In genomic region chr2:217523246-217523645, GRCh38 we compare ENCODE assay signal across 24 cellular contexts.
A peak's percentile ranks its signal among the peaks of the same experiment; 100 is the strongest.
DNase-seq lines count a peak whose midpoint lies in the region; ATAC-seq and TF ChIP-seq lines count a peak whose summit lies in the region.
"Had no signal": no experiment of that assay in that cellular context is flagged by ENCODE, and none has a peak within 500 bp of the region (broad histone marks: within the 10 kb centered on the region; RNA-seq: fewer than 3 reads in every experiment).

No MANE protein-coding gene starts in this region.

- no peaks in the 10 kb centered on the region for H3K27me3 ChIP-seq in right atrium auricular region
- H3K27me3 ChIP-seq in lower lobe of right lung (ENCODE audit: low read depth) = no peaks in the 10 kb centered on the region
- H3K27me3 ChIP-seq in smooth muscle cell (ENCODE audit: low read depth) = no peaks in the 10 kb centered on the region

- H3K9me3 Mint-ChIP-seq in activated T-helper 2 cell treated with anti-CD3 and anti-CD28 coated beads, Interferon-gamma antibody, Interleukin-2, Interleukin-4, amounts not matched to agents 10 μg/mL and 5 μg/mL and 100 μg/mL, durations not matched to agents 14 hours and 24 hours and 36 hours = no peaks in the 10 kb centered on the region
- H3K9me3 Mint-ChIP-seq: CD8-positive, alpha-beta memory T cell had no signal

- no peak overlapping the region for H3K4me3 ChIP-seq in right atrium auricular region
- H3K4me3 ChIP-seq in lower lobe of right lung = no peak overlapping the region
- H3K4me3 ChIP-seq in coronary artery = no peak overlapping the region
- H3K4me3 ChIP-seq in smooth muscle cell = no peak overlapping the region

- peaks cover 2% of the 10 kb centered on the region for H3K27me3 Mint-ChIP-seq in activated T-helper 2 cell treated with anti-CD3 and anti-CD28 coated beads, Interferon-gamma antibody, Interleukin-2, Interleukin-4, amounts not matched to agents 10 μg/mL and 5 μg/mL and 100 μg/mL, durations not matched to agents 14 hours and 24 hours and 36 hours (ENCODE audit: low read depth)
- H3K27me3 Mint-ChIP-seq: B cell; CD8-positive, alpha-beta memory T cell had no signal

- H3K9ac ChIP-seq in smooth muscle cell (ENCODE audit: low read depth) = no peak overlapping the region

- H3K27ac Mint-ChIP-seq in activated T-helper 2 cell treated with anti-CD3 and anti-CD28 coated beads, Interferon-gamma antibody, Interleukin-2, Interleukin-4, amounts not matched to agents 10 μg/mL and 5 μg/mL and 100 μg/mL, durations not matched to agents 14 hours and 24 hours and 36 hours = no peak overlapping the region
- H3K27ac Mint-ChIP-seq: B cell, CD14-positive monocyte had no signal

- H3K27ac ChIP-seq in right atrium auricular region = peak overlapping the region in 1 of 2 donors; percentile 2
- no peak overlapping the region for H3K27ac ChIP-seq in lower lobe of right lung
- H3K27ac ChIP-seq in coronary artery = no peak overlapping the region
- H3K27ac ChIP-seq in smooth muscle cell (ENCODE audit: low read depth) = no peak overlapping the region
- H3K27ac ChIP-seq: 22Rv1 had no signal

- intact Hi-C loops in Right ventricle myocardium inferior (cut with DNase I) (no loop called here), lower lobe of right lung (cut with DNase I) (no loop called here), sciatic nerve (cut with DNase I) (loop anchor here (10.0 kb wide), 1 partner anchor 192 kb away; no protein-coding TSS in a partner anchor)
- intact Hi-C loops in activated T-helper 2 cell treated with anti-CD3 and anti-CD28 coated beads, Interferon-gamma antibody, Interleukin-2, Interleukin-4, amounts not matched to agents 10 μg/mL and 5 μg/mL and 100 μg/mL, durations not matched to agents 14 hours and 24 hours and 36 hours (cut with micrococcal nuclease) = no loop called here

- H3K79me2 ChIP-seq in smooth muscle cell (ENCODE audit: low read depth) = no peaks in the 10 kb centered on the region

- no peak for TF ChIP-seq CTCF in right atrium auricular region (IDR thresholded peaks at IDR 0.05)
- no peak for TF ChIP-seq CTCF in lower lobe of right lung (IDR thresholded peaks at IDR 0.05)
- no peak for TF ChIP-seq CTCF in coronary artery (IDR thresholded peaks at IDR 0.05)
- TF ChIP-seq CTCF in smooth muscle cell (IDR thresholded peaks at IDR 0.05; ENCODE audit: borderline replicate concordance, insufficient read depth, poor library complexity, severe bottlenecking) = no peak

- H2AFZ ChIP-seq in smooth muscle cell (ENCODE audit: low read depth) = no peak overlapping the region

- no peak overlapping the region for H3K4me3 Mint-ChIP-seq in activated T-helper 2 cell treated with anti-CD3 and anti-CD28 coated beads, Interferon-gamma antibody, Interleukin-2, Interleukin-4, amounts not matched to agents 10 μg/mL and 5 μg/mL and 100 μg/mL, durations not matched to agents 14 hours and 24 hours and 36 hours (ENCODE audit: low read depth)
- H3K4me3 Mint-ChIP-seq: B cell; CD14-positive monocyte; CD8-positive, alpha-beta memory T cell had no signal

- H4K20me1 ChIP-seq in smooth muscle cell (ENCODE audit: low read depth) = no peaks in the 10 kb centered on the region

- H3F3A ChIP-seq in smooth muscle cell (ENCODE audit: low read depth) = no peaks in the 10 kb centered on the region

- DNase-seq in Right ventricle myocardium inferior (ENCODE audit: missing footprints) (peak; percentile 75), right atrium auricular region (ENCODE audit: low spot score) (no peak), lower lobe of right lung (peak; percentile 41), sciatic nerve (ENCODE audit: low spot score) (no peak), coronary artery (ENCODE audit: low spot score) (no peak), smooth muscle cell (lab: John Stamatoyannopoulos, UW; ENCODE audit: unreplicated experiment) (no peak), SW 1271 (lab: John Stamatoyannopoulos, UW) (no peak)
- DNase-seq in activated T-helper 2 cell treated with anti-CD3 and anti-CD28 coated beads, Interferon-gamma antibody, Interleukin-2, Interleukin-4, amounts not matched to agents 10 μg/mL and 5 μg/mL and 100 μg/mL, durations not matched to agents 14 hours and 24 hours and 36 hours (ENCODE audit: low spot score) = no peak
- DNase-seq: CD8-positive, alpha-beta memory T cell; DMS 273 treated with DMSO at 0.1 percent for 48 hours; DMS79; EL; GF-D8; H7; Karpas-422; NCI-H1092; NCI-H1436; NCI-H187 treated with DMSO at 0.1 percent for 48 hours; NCI-H524; NCI-H748 treated with DMSO at 0.1 percent for 48 hours had no signal

- ATAC-seq in Right ventricle myocardium inferior = peak; percentile 86
- ATAC-seq in lower lobe of right lung = no peak
- ATAC-seq in sciatic nerve = peak; percentile 32
- ATAC-seq: HepG2 had no signal

- H3K36me3 ChIP-seq in right atrium auricular region (no peaks in the 10 kb centered on the region), lower lobe of right lung (no peaks in the 10 kb centered on the region), smooth muscle cell (ENCODE audit: low read depth) (no peaks in the 10 kb centered on the region)

- H3K4me1 Mint-ChIP-seq in activated T-helper 2 cell treated with anti-CD3 and anti-CD28 coated beads, Interferon-gamma antibody, Interleukin-2, Interleukin-4, amounts not matched to agents 10 μg/mL and 5 μg/mL and 100 μg/mL, durations not matched to agents 14 hours and 24 hours and 36 hours (ENCODE audit: low read depth) = no peaks in the 10 kb centered on the region
- H3K4me1 Mint-ChIP-seq: B cell; CD8-positive, alpha-beta memory T cell had no signal

- H3K4me2 ChIP-seq in smooth muscle cell = no peak overlapping the region

- 90% methylated on average over 7 of the region's 7 CpGs for WGBS in smooth muscle cell (ENCODE audit: low lambda C conversion rate)

- H3K36me3 Mint-ChIP-seq in activated T-helper 2 cell treated with anti-CD3 and anti-CD28 coated beads, Interferon-gamma antibody, Interleukin-2, Interleukin-4, amounts not matched to agents 10 μg/mL and 5 μg/mL and 100 μg/mL, durations not matched to agents 14 hours and 24 hours and 36 hours (ENCODE audit: low read depth) = no peaks in the 10 kb centered on the region
- H3K36me3 Mint-ChIP-seq: CD14-positive monocyte had no signal

- H3K9me3 ChIP-seq in right atrium auricular region = no peaks in the 10 kb centered on the region
- no peaks in the 10 kb centered on the region for H3K9me3 ChIP-seq in lower lobe of right lung
- H3K9me3 ChIP-seq in smooth muscle cell (replicated peaks; ENCODE audit: low read depth) = no peaks in the 10 kb centered on the region

- H3K4me1 ChIP-seq in right atrium auricular region = peaks cover 0 to 21% of the 10 kb centered on the region in 2 donors
- H3K4me1 ChIP-seq in lower lobe of right lung = no peaks in the 10 kb centered on the region
- H3K4me1 ChIP-seq in smooth muscle cell (ENCODE audit: low read depth) = no peaks in the 10 kb centered on the region

Comparison
In these comparisons a context has a peak if more than half of its experiments do, and no peak if none do; other contexts are left out.
1. DNase-seq: peak in Right ventricle myocardium inferior (single experiment) and lower lobe of right lung (single experiment); none in right atrium auricular region (single experiment), sciatic nerve (single experiment), coronary artery (single experiment), smooth muscle cell (single experiment), activated T-helper 2 cell treated with anti-CD3 and anti-CD28 coated beads, Interferon-gamma antibody, Interleukin-2, Interleukin-4, amounts not matched to agents 10 μg/mL and 5 μg/mL and 100 μg/mL, durations not matched to agents 14 hours and 24 hours and 36 hours (single experiment) and SW 1271 (0 of 2).
2. ATAC-seq: peak in Right ventricle myocardium inferior (single experiment) and sciatic nerve (single experiment); none in lower lobe of right lung (0 of 2).